Comparison of ENCODE assay signal across 35 cellular contexts in the genomic region with DNA sequence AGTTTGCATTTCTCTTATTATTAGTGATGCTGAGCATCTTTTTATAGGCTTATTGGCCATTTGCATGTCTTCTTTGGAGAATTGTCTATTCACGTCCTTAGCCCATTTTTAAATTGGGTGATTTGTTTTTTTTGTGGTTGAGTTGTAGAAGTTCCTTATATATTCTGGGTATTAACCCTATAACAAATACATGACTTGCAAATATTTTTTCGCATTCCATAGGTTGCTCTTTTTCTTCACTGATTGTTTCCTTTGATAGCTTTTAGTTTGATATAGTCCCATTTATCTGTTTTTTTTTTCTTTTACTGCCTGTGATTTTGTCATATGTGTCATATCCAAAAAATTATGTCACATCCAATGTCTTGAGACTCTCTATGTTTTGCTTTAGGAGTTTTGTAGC.
"Had no signal": no experiment of that assay in that cellular context is flagged by ENCODE, and none has a peak within 500 bp of the region (broad histone marks: within the 10 kb centered on the region; RNA-seq: fewer than 3 reads in every experiment).

No MANE protein-coding gene starts in this region.

- H3K27me3 ChIP-seq: MG63 had no signal

- H3K36me3 ChIP-seq: MG63 had no signal

- DNase-seq: Karpas-422, Kasumi-1, MG63, MM.1S, MV-4-11, NCI-H1048, NCI-H1092, NCI-H1092 treated with DMSO at 0.1 percent for 48 hours, NCI-H1105, NCI-H1105 treated with DMSO at 0.1 percent for 48 hours, NCI-H1417, NCI-H1417 treated with DMSO at 0.1 percent for 48 hours, NCI-H1436, NCI-H1436 treated with DMSO at 0.1 percent for 48 hours, NCI-H146, NCI-H1694, NCI-H1694 treated with DMSO at 0.1 percent for 48 hours, NCI-H187, NCI-H187 treated with DMSO at 0.1 percent for 48 hours, NCI-H1930, NCI-H2029, NCI-H2029 treated with DMSO at 0.1 percent for 48 hours, NCI-H2081, NCI-H2081 treated with DMSO at 0.1 percent for 48 hours, NCI-H2107, NCI-H2171, NCI-H2171 treated with DMSO at 0.1 percent for 48 hours, NCI-H2227 treated with DMSO at 0.1 percent for 48 hours, NCI-H226, NCI-H345, NCI-H446, NCI-H446 treated with DMSO at 0.1 percent for 48 hours, NCI-H510A, NCI-H510A treated with DMSO at 0.1 percent for 48 hours, NCI-H524 had no signal

- H3K9me3 ChIP-seq: MG63 had no signal

- H3K4me3 ChIP-seq: MG63 had no signal
